ENCODE assay signal across 18 cellular contexts in genomic region chr5:173562451-173562850, GRCh38. TPM values are rescaled to one million over a fixed set of nuclear protein-coding genes. Genes with fewer than 3 reads are reported as not detected.
DNase-seq lines count a peak whose midpoint lies in the region; ATAC-seq and TF ChIP-seq lines count a peak whose summit lies in the region.
"Had no signal": no experiment of that assay in that cellular context is flagged by ENCODE, and none has a peak within 500 bp of the region (broad histone marks: within the 10 kb centered on the region; RNA-seq: fewer than 3 reads in every experiment).

No MANE protein-coding gene starts in this region.

- intact Hi-C loops in breast epithelium (cut with DNase I; ENCODE audit: low total_unique reads) (no loop called here), mammary epithelial cell (cut with micrococcal nuclease) (no loop called here), left lung (cut with DNase I) (no loop called here)

- dilution Hi-C loops in mammary epithelial cell (cut with HindIII; ENCODE audit: low sequenced_read_pairs), result no loop called here

- H3K4me3 ChIP-seq in breast epithelium (no peak overlapping the region), mammary epithelial cell (replicated peaks in 1 of 3; ENCODE audit: insufficient read depth in 1 of 3, low read depth in 2 of 3, low read length in 3 of 3) (no peak overlapping the region), epithelial cell of esophagus (ENCODE audit: low read length) (no peak overlapping the region), left lung (no peak overlapping the region)
- H3K4me3 ChIP-seq: BLaER1, GM23338 had no signal

- H3K27ac ChIP-seq in breast epithelium, result peak overlapping the region; percentile 33 to 38
- no peak overlapping the region for H3K27ac ChIP-seq in mammary epithelial cell (ENCODE audit: insufficient read depth, low read depth, low read length)
- H3K27ac ChIP-seq in foreskin keratinocyte, result no peak overlapping the region
- no peak overlapping the region for H3K27ac ChIP-seq in left lung
- H3K27ac ChIP-seq: 22Rv1, BLaER1, C4-2B had no signal

- no peak overlapping the region for H2AFZ ChIP-seq in mammary epithelial cell (ENCODE audit: low read depth, low read length)
- H2AFZ ChIP-seq: GM23338 had no signal

- no TSS peak for BruUV-seq in mammary epithelial cell (replicated peaks; lab: Mats Ljungman, UMichigan)

- no peaks in the 10 kb centered on the region for H3K4me1 ChIP-seq in breast epithelium
- peaks cover 9% of the 10 kb centered on the region for H3K4me1 ChIP-seq in mammary epithelial cell (ENCODE audit: insufficient read depth, low read length)
- H3K4me1 ChIP-seq in foreskin keratinocyte, result no peaks in the 10 kb centered on the region
- no peaks in the 10 kb centered on the region for H3K4me1 ChIP-seq in left lung
- H3K4me1 ChIP-seq: BLaER1 had no signal

- WGBS in mammary epithelial cell (ENCODE audit: low coverage, missing lambda C conversion rate), result 73% methylated on average over 6 of the region's 6 CpGs

- peak; percentile 48 for ATAC-seq in foreskin keratinocyte
- ATAC-seq in left lung, result no peak
- ATAC-seq: CD8-positive, alpha-beta T cell; GM23338; HCT116 had no signal

- H3K36me3 ChIP-seq in breast epithelium (no peaks in the 10 kb centered on the region), mammary epithelial cell (ENCODE audit: insufficient read depth, low read length) (no peaks in the 10 kb centered on the region), left lung (no peaks in the 10 kb centered on the region)
- H3K36me3 ChIP-seq: BLaER1 had no signal

- no peak overlapping the region for H3K4me2 ChIP-seq in mammary epithelial cell (ENCODE audit: insufficient read depth, low read depth, low read length)
- H3K4me2 ChIP-seq: BLaER1, GM23338 had no signal

- no peaks in the 10 kb centered on the region for H3K79me2 ChIP-seq in mammary epithelial cell (ENCODE audit: insufficient read depth, low read length)

- H3K27me3 ChIP-seq in breast epithelium, result no peaks in the 10 kb centered on the region
- H3K27me3 ChIP-seq in mammary epithelial cell (ENCODE audit: insufficient read depth, low read length), result peaks cover 5% of the 10 kb centered on the region
- peaks cover 19% of the 10 kb centered on the region for H3K27me3 ChIP-seq in foreskin keratinocyte
- peaks cover 0 to 26% of the 10 kb centered on the region in 2 donors for H3K27me3 ChIP-seq in left lung
- H3K27me3 ChIP-seq: BLaER1 had no signal

- H3K9me3 ChIP-seq in breast epithelium (no peaks in the 10 kb centered on the region), mammary epithelial cell (replicated peaks; ENCODE audit: insufficient read depth, low read length) (peaks cover 6% of the 10 kb centered on the region), left lung (peaks cover 0 to 9% of the 10 kb centered on the region in 2 donors)

- CTCF ChIA-PET in mammary epithelial cell (lab: Charles Lee; ENCODE audit: low non-redundant PET), result no interaction called here

- H3K9ac ChIP-seq in mammary epithelial cell (ENCODE audit: insufficient read depth, low read length), result no peak overlapping the region
- H3K9ac ChIP-seq: BLaER1 had no signal

- H4K20me1 ChIP-seq in mammary epithelial cell (ENCODE audit: insufficient read depth, low read length), result no peaks in the 10 kb centered on the region
- H4K20me1 ChIP-seq: BLaER1 had no signal

- DNase-seq in breast epithelium (ENCODE audit: low spot score in 2 of 2) (no peak), mammary epithelial cell (no peak), epithelial cell of esophagus (ENCODE audit: low read depth) (peak; percentile 92), foreskin keratinocyte (peak; percentile 34 to 73), left lung (no peak), NCI-H2196 treated with DMSO at 0.1 percent for 48 hours (lab: John Stamatoyannopoulos, UW; ENCODE audit: unreplicated experiment) (no peak)
- DNase-seq: CD4-positive, CD25-positive, alpha-beta regulatory T cell; CD8-positive, alpha-beta T cell; DMS 273 treated with DMSO at 0.1 percent for 48 hours; DMS79; EL; GDM1; H9 had no signal

- no peak for TF ChIP-seq POLR2A in breast epithelium (IDR thresholded peaks at IDR 0.05)

- TF ChIP-seq CTCF in breast epithelium (IDR thresholded peaks at IDR 0.05), result no peak
- no peak for TF ChIP-seq CTCF in mammary epithelial cell (conservative IDR thresholded peaks at IDR 0.05 in 1 of 2, IDR thresholded peaks at IDR 0.05 in 1 of 2; ENCODE audit: extremely low read depth in 1 of 2, insufficient read depth in 1 of 2, low read depth in 1 of 2, low read length in 2 of 2)
- no peak for TF ChIP-seq CTCF in epithelial cell of esophagus (IDR thresholded peaks at IDR 0.05; ENCODE audit: insufficient read depth, low read depth, low read length, missing control alignments)
- TF ChIP-seq CTCF in foreskin keratinocyte (conservative IDR thresholded peaks at IDR 0.05), result no peak
- no peak for TF ChIP-seq CTCF in left lung (IDR thresholded peaks at IDR 0.05)

- in situ Hi-C loops in mammary epithelial cell (cut with MboI; ENCODE audit: low sequenced_read_pairs in 2 of 2), result loop anchor here (25.0 kb wide), 2 partner anchors 575 to 600 kb away; partner anchors contain the start of genes ATP6V0E1 (in 1 of the 2) and RPL26L1 (in 1 of the 2)

RNA-seq across cellular contexts. Expression of gene BOD1, which starts 54.0 kb away (rescaled TPM):
- total RNA-seq in breast epithelium (10 to 100 TPM; 61.5 to 68.0 (median 64.6) TPM), mammary epithelial cell (10 to 100 TPM; 50.5 to 57.3 TPM), foreskin keratinocyte (58.5 and 67.2 TPM in 2 replicates), left lung (10 to 100 TPM; 37.4 to 39.3 TPM)
- polyA plus RNA-seq in mammary epithelial cell (41.4 TPM), foreskin keratinocyte (51.8 and 61.2 TPM in 2 replicates)
- polyA minus RNA-seq in mammary epithelial cell, result 61.8 TPM

Comparison
In these comparisons a context has a peak if more than half of its experiments do, and no peak if none do; other contexts are left out.
1. H3K27ac ChIP-seq: peak in breast epithelium (2 of 2); none in mammary epithelial cell (single experiment), foreskin keratinocyte (single experiment) and left lung (0 of 2).
2. DNase-seq: peak in epithelial cell of esophagus (single experiment) and foreskin keratinocyte (2 of 2); none in breast epithelium (0 of 2), mammary epithelial cell (single experiment), left lung (0 of 2) and NCI-H2196 treated with DMSO at 0.1 percent for 48 hours (single experiment).